18 cellular contexts compared by ENCODE assay signal in genomic region chr14:105014032-105014431, GRCh38. TPM values are rescaled to one million over a fixed set of nuclear protein-coding genes. Genes with fewer than 3 reads are reported as not detected.
DNase-seq lines count a peak whose midpoint lies in the region; ATAC-seq, FAIRE-seq and TF ChIP-seq lines count a peak whose summit lies in the region.
"Had no signal": no experiment of that assay in that cellular context is flagged by ENCODE, and none has a peak within 500 bp of the region (broad histone marks: within the 10 kb centered on the region; RNA-seq: fewer than 3 reads in every experiment).

No MANE protein-coding gene starts in this region.

- H4K8ac ChIP-seq in IMR-90 (ENCODE audit: low read depth in 2 of 2, low read length in 2 of 2), result peak overlapping the region in 1 of 2 experiments; percentile 4; a peak in 1 of 4 replicates

- in situ Hi-C loops in IMR-90 (cut with MboI; ENCODE audit: low sequenced_read_pairs) (no loop called here), K562 (cut with MboI) (no loop called here)

- no peak overlapping the region for H2BK15ac ChIP-seq in IMR-90 (ENCODE audit: low read depth, low read length)

- H3K27me3 ChIP-seq in IMR-90 (ENCODE audit: control insufficient read depth, insufficient read depth, low read length) (no peaks in the 10 kb centered on the region), K562 (ENCODE audit: control insufficient read depth in 2 of 2, insufficient read depth in 2 of 2, low read length in 2 of 2) (no peaks in the 10 kb centered on the region), testis (no peaks in the 10 kb centered on the region)

- WGBS in IMR-90 (ENCODE audit: extremely low coverage in 2 of 2, insufficient read length in 1 of 2), 2 experiments, result no CpG with 5 or more reads among the region's 9 CpGs
- WGBS in K562 (ENCODE audit: insufficient coverage, low coverage, missing lambda C conversion rate), result 74% methylated on average over 9 of the region's 9 CpGs
- 90 to 91% methylated on average over 4 to 9 of the region's 9 CpGs for WGBS in testis, 2 donors

- FAIRE-seq in K562 (lab: Jason Lieb, UNC), result no peak
- FAIRE-seq: A549, H54 had no signal

- H2BK5ac ChIP-seq in IMR-90 (ENCODE audit: low read depth, low read length, poor library complexity, severe bottlenecking), result no peak overlapping the region

- peaks cover 80% of the 10 kb centered on the region for H4K20me1 ChIP-seq in IMR-90 (ENCODE audit: insufficient read depth, low read length)
- H4K20me1 ChIP-seq in K562 (replicated peaks; ENCODE audit: control insufficient read depth, insufficient read depth, low read length), result peaks cover 50% of the 10 kb centered on the region

- H2AK5ac ChIP-seq in IMR-90 (ENCODE audit: low read depth, low read length), result no peak overlapping the region

- no peak overlapping the region for H3K56ac ChIP-seq in IMR-90 (ENCODE audit: extremely low read depth, insufficient read depth, low read length)

- H3K27ac Mint-ChIP-seq in activated CD4-positive, alpha-beta T cell treated with anti-CD3 and anti-CD28 coated beads, Interleukin-2, amount 10 ng/mL, durations not matched to agents 24 days and 14 days, result peak overlapping the region; percentile 71
- peak overlapping the region; percentile 12 to 68 (median 34) for H3K27ac Mint-ChIP-seq in nephron

- TF ChIP-seq RAD21 in IMR-90 (IDR thresholded peaks at IDR 0.05; ENCODE audit: low read length), result no peak
- no peak for TF ChIP-seq RAD21 in K562 (CRISPR knock-in tag; conservative IDR thresholded peaks at IDR 0.05 in 1 of 2, IDR thresholded peaks at IDR 0.05 in 1 of 2)

- H3K9me3 ChIP-seq in IMR-90 (ENCODE audit: control insufficient read depth, insufficient read depth, low read length) (no peaks in the 10 kb centered on the region), K562 (replicated peaks; ENCODE audit: control insufficient read depth, insufficient read depth, low read depth, low read length) (no peaks in the 10 kb centered on the region), testis (no peaks in the 10 kb centered on the region)
- H3K9me3 ChIP-seq: A549 had no signal

- peaks cover 24% of the 10 kb centered on the region for H3K4me1 ChIP-seq in IMR-90 (ENCODE audit: control insufficient read depth, insufficient read depth, low read length)
- peaks cover 32 to 33% of the 10 kb centered on the region in 2 experiments for H3K4me1 ChIP-seq in K562 (replicated peaks in 1 of 2; ENCODE audit: control insufficient read depth in 2 of 2, insufficient read depth in 2 of 2, low read length in 2 of 2)
- no peaks in the 10 kb centered on the region for H3K4me1 ChIP-seq in testis

- H2AFZ ChIP-seq in IMR-90 (replicated peaks; ENCODE audit: low read length, poor library complexity) (no peak overlapping the region), K562 (ENCODE audit: low read depth, low read length) (no peak overlapping the region)

- no peak overlapping the region for H3K18ac ChIP-seq in IMR-90 (ENCODE audit: low read depth, low read length)

- peaks cover 48% of the 10 kb centered on the region for H3K36me3 Mint-ChIP-seq in activated CD4-positive, alpha-beta T cell treated with anti-CD3 and anti-CD28 coated beads, Interleukin-2, amount 10 ng/mL, durations not matched to agents 24 days and 14 days (ENCODE audit: low read depth)
- H3K36me3 Mint-ChIP-seq in nephron (ENCODE audit: low read depth), result peaks cover 9% of the 10 kb centered on the region

- no peak overlapping the region for H3K4me3 Mint-ChIP-seq in activated CD4-positive, alpha-beta T cell treated with anti-CD3 and anti-CD28 coated beads, Interleukin-2, amount 10 ng/mL, durations not matched to agents 24 days and 14 days
- no peak overlapping the region for H3K4me3 Mint-ChIP-seq in nephron

- peak overlapping the region; percentile 72; the same call in 1 of the 2 replicates for H3K23ac ChIP-seq in IMR-90 (ENCODE audit: low read depth, low read length)

- no peaks in the 10 kb centered on the region for H3K27me3 Mint-ChIP-seq in activated CD4-positive, alpha-beta T cell treated with anti-CD3 and anti-CD28 coated beads, Interleukin-2, amount 10 ng/mL, durations not matched to agents 24 days and 14 days
- H3K27me3 Mint-ChIP-seq in nephron (ENCODE audit: low read depth), result no peaks in the 10 kb centered on the region

- H3K9me3 Mint-ChIP-seq in activated CD4-positive, alpha-beta T cell treated with anti-CD3 and anti-CD28 coated beads, Interleukin-2, amount 10 ng/mL, durations not matched to agents 24 days and 14 days, result no peaks in the 10 kb centered on the region
- H3K9me3 Mint-ChIP-seq in nephron, result no peaks in the 10 kb centered on the region

- H2AK9ac ChIP-seq in IMR-90 (replicated peaks; ENCODE audit: low read depth, low read length, poor library complexity), result peak overlapping the region; percentile 17

- H2BK20ac ChIP-seq in IMR-90 (ENCODE audit: low read depth, low read length), result no peak overlapping the region

- dilution Hi-C loops in IMR-90 (cut with HindIII; ENCODE audit: low sequenced_read_pairs, unreplicated experiment), result no loop called here

- CTCF ChIA-PET in IMR-90 (lab: Yijun Ruan, JAX), result interaction anchor here (1.3 kb wide), 1 partner anchor 31 kb away, joined by 4 read pairs; no protein-coding TSS in a partner anchor
- CTCF ChIA-PET in K562 (lab: Yijun Ruan, JAX; ENCODE audit: low intra/inter-chr PET ratio), result no interaction called here

- no peak overlapping the region for H4K91ac ChIP-seq in IMR-90 (ENCODE audit: insufficient read depth, low read depth, low read length)

- H3K27ac ChIP-seq in IMR-90 (ENCODE audit: insufficient read depth, low read length) (no peak overlapping the region), K562 (ENCODE audit: extremely low read depth, low read depth, low read length) (no peak overlapping the region), testis (no peak overlapping the region)
- H3K27ac ChIP-seq: WERI-Rb-1 had no signal

- H3K9ac ChIP-seq in IMR-90 (ENCODE audit: low read depth, low read length) (no peak overlapping the region), K562 (ENCODE audit: insufficient read depth in 1 of 2, low read depth in 2 of 2, low read length in 2 of 2) (no peak overlapping the region)

- peaks cover 24% of the 10 kb centered on the region for H3K36me3 ChIP-seq in IMR-90 (ENCODE audit: control insufficient read depth, insufficient read depth, low read length)
- H3K36me3 ChIP-seq in K562 (ENCODE audit: control insufficient read depth, insufficient read depth, low read length), result peaks cover 67% of the 10 kb centered on the region; the same call in 2 of the 3 replicates
- no peaks in the 10 kb centered on the region for H3K36me3 ChIP-seq in testis (ENCODE audit: low read depth, missing control alignments)

- no peak overlapping the region; the same call in 1 of the 2 replicates for H3K4me2 ChIP-seq in IMR-90 (ENCODE audit: low read depth, low read length)
- no peak overlapping the region for H3K4me2 ChIP-seq in K562 (ENCODE audit: insufficient read depth, low read length)

- H3K79me2 ChIP-seq in K562 (ENCODE audit: control insufficient read depth, insufficient read depth, low read length), result peaks cover 99% of the 10 kb centered on the region

- no peak for TF ChIP-seq EP300 in K562 (IDR thresholded peaks at IDR 0.05; ENCODE audit: low read length)

- peaks cover 17 to 57% of the 10 kb centered on the region in 2 experiments for H3K79me1 ChIP-seq in IMR-90 (ENCODE audit: low read depth in 1 of 2, low read length in 2 of 2)

- TF ChIP-seq POLR2A in IMR-90 (IDR thresholded peaks at IDR 0.05; ENCODE audit: low read depth, low read length), result no peak
- TF ChIP-seq POLR2A in K562 (conservative IDR thresholded peaks at IDR 0.05), result no peak
- no peak for TF ChIP-seq POLR2A in testis (IDR thresholded peaks at IDR 0.05)

- H3K9me1 ChIP-seq in IMR-90 (ENCODE audit: insufficient read depth, low read length) (peaks cover 27% of the 10 kb centered on the region), K562 (ENCODE audit: control insufficient read depth, insufficient read depth, low read length) (peaks cover 4% of the 10 kb centered on the region)

- H3K4me1 Mint-ChIP-seq in activated CD4-positive, alpha-beta T cell treated with anti-CD3 and anti-CD28 coated beads, Interleukin-2, amount 10 ng/mL, durations not matched to agents 24 days and 14 days, result peaks cover 53% of the 10 kb centered on the region
- peaks cover 71% of the 10 kb centered on the region for H3K4me1 Mint-ChIP-seq in nephron

- no peak overlapping the region for H2BK120ac ChIP-seq in IMR-90 (ENCODE audit: low read depth, low read length)

- peak overlapping the region; percentile 16; the same call in 1 of the 2 replicates for H4K5ac ChIP-seq in IMR-90 (ENCODE audit: low read depth, low read length)

- BruUV-seq in IMR-90 (replicated peaks; lab: Mats Ljungman, UMichigan) (no TSS peak), K562 (replicated peaks; lab: Mats Ljungman, UMichigan) (no TSS peak)

- H3K4ac ChIP-seq in IMR-90 (ENCODE audit: low read depth, low read length), result no peak overlapping the region; the same call in 1 of the 2 replicates

- no peak overlapping the region for H3K4me3 ChIP-seq in IMR-90 (ENCODE audit: insufficient read depth, low read depth, low read length)
- no peak overlapping the region for H3K4me3 ChIP-seq in K562
- no peak overlapping the region for H3K4me3 ChIP-seq in testis
- H3K4me3 ChIP-seq: A549, lung, skin epidermis had no signal

- intact Hi-C loops in activated CD4-positive, alpha-beta T cell treated with anti-CD3 and anti-CD28 coated beads, Interleukin-2, amount 10 ng/mL, durations not matched to agents 24 days and 14 days (cut with micrococcal nuclease), result no loop called here
- intact Hi-C loops in IMR-90 (cut with micrococcal nuclease), result no loop called here
- intact Hi-C loops in K562 (cut with micrococcal nuclease), result no loop called here
- intact Hi-C loops in testis (cut with DNase I; ENCODE audit: low total_unique reads), result no loop called here

- H3K14ac ChIP-seq in IMR-90 (replicated peaks; ENCODE audit: low read depth, low read length), result no peak overlapping the region

- POLR2A ChIA-PET in IMR-90 (lab: Charles Lee; ENCODE audit: unreplicated experiment), result no interaction called here
- POLR2A ChIA-PET in K562 (lab: Yijun Ruan, JAX), result interaction anchor here (1.1 to 4.0 kb wide), 2 partner anchors 8 to 20 kb away, joined by 3 to 28 read pairs; no protein-coding TSS in a partner anchor

- no peak for DNase-seq in activated CD4-positive, alpha-beta T cell treated with anti-CD3 and anti-CD28 coated beads, Interleukin-2, amount 10 ng/mL, durations not matched to agents 24 days and 14 days
- DNase-seq in activated CD4-positive, alpha-beta T cell treated with anti-CD3 and anti-CD28 coated beads for 4 hours, result no peak
- DNase-seq in IMR-90 (no peak), K562 (ENCODE audit: extremely low read depth in 1 of 4, low spot score in 3 of 4) (no peak), testis (no peak), SIG-M5 treated with dmso at 0.1 percent for 504 hours (lab: John Stamatoyannopoulos, UW; ENCODE audit: unreplicated experiment) (no peak), NCI-H2227 treated with DMSO at 0.1 percent for 48 hours (lab: John Stamatoyannopoulos, UW) (no peak)
- DNase-seq: activated CD8-positive, alpha-beta memory T cell treated with anti-CD3 and anti-CD28 coated beads, Interleukin-2, amount 50 U/mL, for 48 hours; Calu3; dermis blood vessel endothelial cell; occipital lobe; SIG-M5; WERI-Rb-1 had no signal

- TF ChIP-seq CTCF in IMR-90 (conservative IDR thresholded peaks at IDR 0.05; ENCODE audit: low read depth, low read length) (no peak), K562 (IDR thresholded peaks at IDR 0.05 in 2 of 3, conservative IDR thresholded peaks at IDR 0.05 in 1 of 3; ENCODE audit: insufficient read depth in 2 of 3, low read depth in 1 of 3, low read length in 3 of 3) (no peak), nephron (IDR thresholded peaks at IDR 0.05; ENCODE audit: unreplicated experiment in 3 of 3) (no peak), testis (IDR thresholded peaks at IDR 0.05) (no peak)

- no peak for ATAC-seq in IMR-90 (ENCODE audit: low read depth)
- ATAC-seq in K562, result no peak

RNA-seq across cellular contexts. Expression of gene CDCA4, which starts 6.9 kb away (rescaled TPM):
- total RNA-seq in activated CD4-positive, alpha-beta T cell treated with anti-CD3 and anti-CD28 coated beads, Interleukin-2, amount 10 ng/mL, durations not matched to agents 24 days and 14 days, result 64.6 and 66.3 TPM in 2 replicates
- 17.7 and 19.7 TPM in 2 replicates for total RNA-seq in IMR-90 (2012; rRNA removed)
- polyA plus RNA-seq in IMR-90 (2012; rRNA removed), result 18.6 and 21.4 TPM in 2 replicates
- 17.8 and 18.2 TPM in 2 replicates for polyA plus RNA-seq in IMR-90 (2012; cell fraction: cytosol; rRNA removed)
- polyA plus RNA-seq in IMR-90 (2012; cell fraction: nucleus; rRNA removed; ENCODE audit: low replicate concordance), result 9.9 and 13.1 TPM in 2 replicates
- total RNA-seq in K562 (2011; cell fraction: chromatin; rRNA removed; ENCODE audit: low replicate concordance), result 13.4 and 22.4 TPM in 2 replicates
- 17.5 TPM in 2 replicates for total RNA-seq in K562 (2011; cell fraction: nucleolus; rRNA removed)
- 18.6 and 23.1 TPM in 2 replicates for total RNA-seq in K562 (2011; cell fraction: nucleoplasm; rRNA removed)
- 33.9 and 41.3 TPM in 2 replicates for total RNA-seq in K562 (2014; rRNA removed)
- total RNA-seq in K562 (2014; rRNA removed; fragmentation: Illumina TruSeq; extraction: Trizol), result 15.8 and 17.3 TPM in 2 replicates
- 23.0 and 23.9 TPM in 2 replicates for total RNA-seq in K562 (2015; rRNA removed; fragmentation: Illumina TruSeq; extraction: Trizol)
- total RNA-seq in K562 (2021), result 43.3 and 44.2 TPM in 2 replicates
- 25.1 and 34.5 TPM in 2 replicates for polyA plus RNA-seq in K562 (2011; rRNA removed)
- 33.5 and 50.8 TPM in 2 replicates for polyA plus RNA-seq in K562 (2011; cell fraction: cytosol; rRNA removed)
- polyA plus RNA-seq in K562 (2011; cell fraction: nucleus; rRNA removed), result 14.4 and 19.3 TPM in 2 replicates
- 32.1 and 37.8 TPM in 2 replicates for polyA plus RNA-seq in K562 (2012)
- polyA plus RNA-seq in K562 (2014; fragmentation: Illumina TruSeq; extraction: Trizol), result 16.7 and 27.1 TPM in 2 replicates
- polyA plus RNA-seq in K562 (2014; fragmentation: Nextera tagmentation; extraction: Ambion mirVana), result 10 to 100 TPM in 1 of 2 experiments, 1 to 10 TPM in 1; 6.6 to 10.3 TPM
- polyA plus RNA-seq in K562 (2014; rRNA removed), result 36.9 and 43.3 TPM in 2 replicates
- polyA minus RNA-seq in K562 (2011; rRNA and poly(A)+ RNA removed), result 17.1 and 17.8 TPM in 2 replicates
- 17.8 and 25.3 TPM in 2 replicates for polyA minus RNA-seq in K562 (2011; cell fraction: cytosol; rRNA and poly(A)+ RNA removed)
- polyA minus RNA-seq in K562 (2011; cell fraction: nucleus; rRNA and poly(A)+ RNA removed), result 5.7 and 7.2 TPM in 2 replicates
- total RNA-seq in testis, result 10 to 100 TPM; 26.2 to 27.5 TPM
- polyA plus RNA-seq in testis (ENCODE audit: insufficient read depth, low read depth, low replicate concordance), result 18.3 TPM

RNA-seq across cellular contexts. Expression of gene CLBA1, which starts 28.4 kb away (rescaled TPM):
- 2.4 and 2.5 TPM in 2 replicates for total RNA-seq in activated CD4-positive, alpha-beta T cell treated with anti-CD3 and anti-CD28 coated beads, Interleukin-2, amount 10 ng/mL, durations not matched to agents 24 days and 14 days
- 2.2 and 2.7 TPM in 2 replicates for total RNA-seq in IMR-90 (2012; rRNA removed)
- polyA plus RNA-seq in IMR-90 (2012; rRNA removed), result 5.2 and 6.2 TPM in 2 replicates
- polyA plus RNA-seq in IMR-90 (2012; cell fraction: cytosol; rRNA removed), result 3.5 and 4.0 TPM in 2 replicates
- 10.8 and 12.0 TPM in 2 replicates for polyA plus RNA-seq in IMR-90 (2012; cell fraction: nucleus; rRNA removed; ENCODE audit: low replicate concordance)
- total RNA-seq in K562 (2011; cell fraction: chromatin; rRNA removed; ENCODE audit: low replicate concordance), result 4.9 and 7.5 TPM in 2 replicates
- 4.7 and 5.3 TPM in 2 replicates for total RNA-seq in K562 (2011; cell fraction: nucleolus; rRNA removed)
- total RNA-seq in K562 (2011; cell fraction: nucleoplasm; rRNA removed), result 3.8 and 4.7 TPM in 2 replicates
- 3.2 and 4.0 TPM in 2 replicates for total RNA-seq in K562 (2014; rRNA removed)
- total RNA-seq in K562 (2014; rRNA removed; fragmentation: Illumina TruSeq; extraction: Trizol), result 1.4 and 1.8 TPM in 2 replicates
- total RNA-seq in K562 (2015; rRNA removed; fragmentation: Illumina TruSeq; extraction: Trizol), result 2.1 and 2.2 TPM in 2 replicates
- total RNA-seq in K562 (2021), result 3.9 and 4.4 TPM in 2 replicates
- polyA plus RNA-seq in K562 (2011; rRNA removed), result 2.5 and 2.6 TPM in 2 replicates
- polyA plus RNA-seq in K562 (2011; cell fraction: cytosol; rRNA removed), result 1.8 and 3.1 TPM in 2 replicates
- 5.7 and 10.6 TPM in 2 replicates for polyA plus RNA-seq in K562 (2011; cell fraction: nucleus; rRNA removed)
- polyA plus RNA-seq in K562 (2012), result 3.0 and 3.1 TPM in 2 replicates
- polyA plus RNA-seq in K562 (2014; fragmentation: Illumina TruSeq; extraction: Trizol), result 3.2 TPM in 2 replicates
- polyA plus RNA-seq in K562 (2014; fragmentation: Nextera tagmentation; extraction: Ambion mirVana), result under 1 TPM; 0.04 to 0.25 TPM
- 2.2 and 2.7 TPM in 2 replicates for polyA plus RNA-seq in K562 (2014; rRNA removed)
- 1.4 and 1.9 TPM in 2 replicates for polyA minus RNA-seq in K562 (2011; rRNA and poly(A)+ RNA removed)
- polyA minus RNA-seq in K562 (2011; cell fraction: cytosol; rRNA and poly(A)+ RNA removed), result 1.4 and 2.5 TPM in 2 replicates
- polyA minus RNA-seq in K562 (2011; cell fraction: nucleus; rRNA and poly(A)+ RNA removed), result 2.7 and 3.2 TPM in 2 replicates
- 10 to 100 TPM; 27.6 to 53.9 TPM for total RNA-seq in testis
- polyA plus RNA-seq in testis (ENCODE audit: insufficient read depth, low read depth, low replicate concordance), result 47.6 TPM

RNA-seq across cellular contexts. Expression of gene AHNAK2, which starts 35.9 kb away (rescaled TPM):
- total RNA-seq in activated CD4-positive, alpha-beta T cell treated with anti-CD3 and anti-CD28 coated beads, Interleukin-2, amount 10 ng/mL, durations not matched to agents 24 days and 14 days, result 0.02 TPM in 2 replicates
- total RNA-seq in IMR-90 (2012; rRNA removed) (6.7 and 7.9 TPM in 2 replicates), K562 (2014; rRNA removed) (0.04 TPM in 1 of 2 replicates, not detected in the other), K562 (2014; rRNA removed; fragmentation: Illumina TruSeq; extraction: Trizol) (not detected in 2 replicates), K562 (2015; rRNA removed; fragmentation: Illumina TruSeq; extraction: Trizol) (0.04 TPM in 2 replicates), K562 (2021) (0.09 and 0.18 TPM in 2 replicates), testis (10 to 100 TPM; 10.8 to 12.8 TPM)
- polyA plus RNA-seq in IMR-90 (2012; rRNA removed) (2.5 and 2.6 TPM in 2 replicates), K562 (2011; rRNA removed) (0.04 TPM in 1 of 2 replicates, not detected in the other), K562 (2014; fragmentation: Illumina TruSeq; extraction: Trizol) (0.03 TPM in 1 of 2 replicates, not detected in the other), K562 (2014; fragmentation: Nextera tagmentation; extraction: Ambion mirVana) (not detected), K562 (2014; rRNA removed) (under 0.01 and 0.04 TPM in 2 replicates), testis (ENCODE audit: insufficient read depth, low read depth, low replicate concordance) (15.1 TPM)
- 0.93 and 1.1 TPM in 2 replicates for polyA plus RNA-seq in IMR-90 (2012; cell fraction: cytosol; rRNA removed)
- polyA plus RNA-seq in IMR-90 (2012; cell fraction: nucleus; rRNA removed; ENCODE audit: low replicate concordance), result 4.5 and 7.9 TPM in 2 replicates
- total RNA-seq in K562 (2011; cell fraction: chromatin; rRNA removed; ENCODE audit: low replicate concordance), result 0.18 and 0.46 TPM in 2 replicates
- total RNA-seq in K562 (2011; cell fraction: nucleolus; rRNA removed), result 0.13 and 0.17 TPM in 2 replicates
- total RNA-seq in K562 (2011; cell fraction: nucleoplasm; rRNA removed), result 0.07 and 0.31 TPM in 2 replicates
- polyA plus RNA-seq in K562 (2011; cell fraction: cytosol; rRNA removed), result under 0.01 and 0.03 TPM in 2 replicates
- 0.14 and 0.22 TPM in 2 replicates for polyA plus RNA-seq in K562 (2011; cell fraction: nucleus; rRNA removed)
- polyA plus RNA-seq in K562 (2012), result 0.03 and 0.22 TPM in 2 replicates
- 0.04 and 0.51 TPM in 2 replicates for polyA minus RNA-seq in K562 (2011; rRNA and poly(A)+ RNA removed)
- polyA minus RNA-seq in K562 (2011; cell fraction: cytosol; rRNA and poly(A)+ RNA removed), result 0.10 and 0.27 TPM in 2 replicates
- 0.13 and 0.22 TPM in 2 replicates for polyA minus RNA-seq in K562 (2011; cell fraction: nucleus; rRNA and poly(A)+ RNA removed)

RNA-seq across cellular contexts. Expression of gene GPR132, which starts 51.2 kb away (rescaled TPM):
- total RNA-seq in activated CD4-positive, alpha-beta T cell treated with anti-CD3 and anti-CD28 coated beads, Interleukin-2, amount 10 ng/mL, durations not matched to agents 24 days and 14 days, result 25.8 and 31.5 TPM in 2 replicates
- under 0.01 TPM in 2 replicates for total RNA-seq in IMR-90 (2012; rRNA removed)
- polyA plus RNA-seq in IMR-90 (2012; rRNA removed), result 0.10 and 0.19 TPM in 2 replicates
- 0.15 and 0.43 TPM in 2 replicates for polyA plus RNA-seq in IMR-90 (2012; cell fraction: cytosol; rRNA removed)
- polyA plus RNA-seq in IMR-90 (2012; cell fraction: nucleus; rRNA removed; ENCODE audit: low replicate concordance), result 1.9 and 3.3 TPM in 2 replicates
- total RNA-seq in K562 (2011; cell fraction: chromatin; rRNA removed; ENCODE audit: low replicate concordance), result 0.23 and 0.51 TPM in 2 replicates
- total RNA-seq in K562 (2011; cell fraction: nucleolus; rRNA removed), result 0.26 and 0.50 TPM in 2 replicates
- total RNA-seq in K562 (2011; cell fraction: nucleoplasm; rRNA removed), result 0.23 and 0.44 TPM in 2 replicates
- 0.49 and 0.50 TPM in 2 replicates for total RNA-seq in K562 (2014; rRNA removed)
- 0.19 and 0.25 TPM in 2 replicates for total RNA-seq in K562 (2014; rRNA removed; fragmentation: Illumina TruSeq; extraction: Trizol)
- total RNA-seq in K562 (2015; rRNA removed; fragmentation: Illumina TruSeq; extraction: Trizol), result 0.98 and 1.0 TPM in 2 replicates
- total RNA-seq in K562 (2021), result 0.49 and 1.1 TPM in 2 replicates
- 0.01 and 0.22 TPM in 2 replicates for polyA plus RNA-seq in K562 (2011; rRNA removed)
- polyA plus RNA-seq in K562 (2011; cell fraction: cytosol; rRNA removed), result 0.34 and 1.1 TPM in 2 replicates
- 0.27 and 0.41 TPM in 2 replicates for polyA plus RNA-seq in K562 (2011; cell fraction: nucleus; rRNA removed)
- 0.59 and 3.2 TPM in 2 replicates for polyA plus RNA-seq in K562 (2012)
- polyA plus RNA-seq in K562 (2014; fragmentation: Illumina TruSeq; extraction: Trizol), result 0.22 and 0.24 TPM in 2 replicates
- polyA plus RNA-seq in K562 (2014; fragmentation: Nextera tagmentation; extraction: Ambion mirVana), result under 1 TPM in 1 of 2 experiments, not detected in 1; 0.01 TPM
- polyA plus RNA-seq in K562 (2014; rRNA removed), result 0.23 and 0.46 TPM in 2 replicates
- polyA minus RNA-seq in K562 (2011; rRNA and poly(A)+ RNA removed), result 0.06 TPM in 1 of 2 replicates, not detected in the other
- not detected in 2 replicates for polyA minus RNA-seq in K562 (2011; cell fraction: cytosol; rRNA and poly(A)+ RNA removed)
- polyA minus RNA-seq in K562 (2011; cell fraction: nucleus; rRNA and poly(A)+ RNA removed), result 0.13 and 0.33 TPM in 2 replicates
- total RNA-seq in testis, result 1 to 10 TPM; 2.0 to 2.5 TPM
- polyA plus RNA-seq in testis (ENCODE audit: insufficient read depth, low read depth, low replicate concordance), result 1.2 TPM
